ENCODE assay signal across 15 cellular contexts in the genomic region with DNA sequence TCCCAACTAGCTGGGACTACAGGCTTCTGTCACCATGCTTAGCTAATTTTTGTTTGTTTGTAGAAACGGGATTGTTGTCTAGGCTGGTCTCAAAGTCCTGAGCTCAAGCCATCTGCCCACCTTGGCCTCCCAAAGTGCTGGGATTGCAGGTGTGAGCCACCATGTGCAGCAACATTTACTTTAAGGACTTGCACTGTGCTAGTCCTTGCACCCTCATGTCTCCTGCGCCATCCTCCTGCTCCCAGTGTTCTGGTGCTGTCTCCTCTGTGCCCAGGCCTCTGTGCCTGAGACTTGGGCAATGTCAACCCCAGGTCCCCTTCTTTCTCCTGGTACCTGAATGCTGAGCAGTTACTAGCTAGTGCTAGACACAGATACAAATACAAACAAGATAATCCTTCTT. TPM values are rescaled to one million over a fixed set of nuclear protein-coding genes. Genes with fewer than 3 reads are reported as not detected.
DNase-seq lines count a peak whose midpoint lies in the region; ATAC-seq and TF ChIP-seq lines count a peak whose summit lies in the region.
"Had no signal": no experiment of that assay in that cellular context is flagged by ENCODE, and none has a peak within 500 bp of the region (broad histone marks: within the 10 kb centered on the region; RNA-seq: fewer than 3 reads in every experiment).

No MANE protein-coding gene starts in this region.

- no peaks in the 10 kb centered on the region for H3K27me3 Mint-ChIP-seq in activated CD4-positive, alpha-beta memory T cell treated with anti-CD3 and anti-CD28 coated beads for 36 hours
- peaks cover 13% of the 10 kb centered on the region for H3K27me3 Mint-ChIP-seq in activated CD4-positive, alpha-beta memory T cell treated with anti-CD3 and anti-CD28 coated beads, Interleukin-2, amount 10 ng/mL, durations not matched to agents 7 days and 5 days
- H3K27me3 Mint-ChIP-seq in central memory CD8-positive, alpha-beta T cell = no peaks in the 10 kb centered on the region

- POLR2A ChIA-PET in activated CD4-positive, alpha-beta memory T cell treated with anti-CD3 and anti-CD28 coated beads for 36 hours (lab: Charles Lee) = interaction anchor here (1.6 to 2.2 kb wide), 4 partner anchors 13 to 159 kb away, joined by 6 to 27 read pairs (median 23); a partner anchor contains a TSS
- POLR2A ChIA-PET in activated CD4-positive, alpha-beta memory T cell treated with anti-CD3 and anti-CD28 coated beads, Interleukin-2, amount 10 ng/mL, durations not matched to agents 7 days and 5 days (lab: Charles Lee) = interaction anchor here (1.4 to 5.1 kb wide), 6 partner anchors 13 to 917 kb away, joined by 4 to 51 read pairs (median 10); a partner anchor contains a TSS

- H3K27me3 ChIP-seq in Karpas-422 (ENCODE audit: low read length) = no peaks in the 10 kb centered on the region
- no peaks in the 10 kb centered on the region for H3K27me3 ChIP-seq in smooth muscle cell (ENCODE audit: low read depth)
- no peaks in the 10 kb centered on the region for H3K27me3 ChIP-seq in GM23248 (replicated peaks; ENCODE audit: insufficient read depth)

- no peak for TF ChIP-seq CTCF in smooth muscle cell (IDR thresholded peaks at IDR 0.05; ENCODE audit: borderline replicate concordance, insufficient read depth, poor library complexity, severe bottlenecking)

- H2AFZ ChIP-seq in Karpas-422 (ENCODE audit: low read length) (no peak overlapping the region), smooth muscle cell (ENCODE audit: low read depth) (no peak overlapping the region), GM23248 (no peak overlapping the region)

- intact Hi-C loops in activated CD4-positive, alpha-beta memory T cell treated with anti-CD3 and anti-CD28 coated beads for 36 hours (cut with micrococcal nuclease) = loop anchor here (2.0 kb wide), 1 partner anchor 33 kb away; no protein-coding TSS in a partner anchor

- H3K9me2 ChIP-seq in Karpas-422 (replicated peaks; ENCODE audit: insufficient read depth, low read length) (no peaks in the 10 kb centered on the region), GM23248 (ENCODE audit: insufficient read depth) (no peaks in the 10 kb centered on the region)

- H3F3A ChIP-seq in smooth muscle cell (ENCODE audit: low read depth) = no peaks in the 10 kb centered on the region
- no peaks in the 10 kb centered on the region for H3F3A ChIP-seq in GM23248 (ENCODE audit: insufficient read depth)

- peak overlapping the region; percentile 72 for H3K4me2 ChIP-seq in Karpas-422 (ENCODE audit: low read depth, low read length, poor library complexity, severe bottlenecking)
- H3K4me2 ChIP-seq in smooth muscle cell = no peak overlapping the region
- H3K4me2 ChIP-seq in GM23248 (ENCODE audit: unreplicated experiment) = no peak overlapping the region
- H3K4me2 ChIP-seq: A549 had no signal

- in situ Hi-C loops in GM23248 (cut with MboI) = no loop called here

- H3K79me2 ChIP-seq in Karpas-422 (ENCODE audit: low read length) (no peaks in the 10 kb centered on the region), smooth muscle cell (ENCODE audit: low read depth) (no peaks in the 10 kb centered on the region), GM23248 (ENCODE audit: insufficient read depth) (no peaks in the 10 kb centered on the region)

- H3K9ac ChIP-seq in Karpas-422 (ENCODE audit: low read length) (peak overlapping the region; percentile 83), smooth muscle cell (ENCODE audit: low read depth) (no peak overlapping the region), GM23248 (no peak overlapping the region)

- DNase-seq in activated CD4-positive, alpha-beta memory T cell treated with anti-CD3 and anti-CD28 coated beads for 36 hours = no peak
- no peak for DNase-seq in activated CD4-positive, alpha-beta memory T cell treated with anti-CD3 and anti-CD28 coated beads, Interleukin-2, amount 10 ng/mL, durations not matched to agents 7 days and 5 days
- DNase-seq in Karpas-422 = no peak
- DNase-seq in central memory CD8-positive, alpha-beta T cell (ENCODE audit: low spot score in 2 of 2) = no peak
- DNase-seq in smooth muscle cell (lab: John Stamatoyannopoulos, UW; ENCODE audit: unreplicated experiment) = no peak
- no peak for DNase-seq in GM23248
- DNase-seq in AG20443 (ENCODE audit: low spot score) = no peak
- DNase-seq in stimulated activated naive CD4-positive, alpha-beta T cell (lab: John Stamatoyannopoulos, UW) = no peak
- DNase-seq: activated gamma-delta T cell; CD8-positive, alpha-beta T cell; effector memory CD4-positive, alpha-beta T cell had no signal

- peaks cover 69% of the 10 kb centered on the region for H3K4me1 ChIP-seq in Karpas-422 (ENCODE audit: low read length)
- no peaks in the 10 kb centered on the region for H3K4me1 ChIP-seq in smooth muscle cell (ENCODE audit: low read depth)
- peaks cover 5% of the 10 kb centered on the region; the same call in 1 of the 2 replicates for H3K4me1 ChIP-seq in GM23248 (ENCODE audit: insufficient read depth)
- H3K4me1 ChIP-seq: prostate gland had no signal

- H4K20me1 ChIP-seq in Karpas-422 (ENCODE audit: insufficient read depth, low read depth, low read length) = no peaks in the 10 kb centered on the region
- no peaks in the 10 kb centered on the region for H4K20me1 ChIP-seq in smooth muscle cell (ENCODE audit: low read depth)
- no peaks in the 10 kb centered on the region for H4K20me1 ChIP-seq in GM23248 (ENCODE audit: insufficient read depth)

- CTCF ChIA-PET in activated CD4-positive, alpha-beta memory T cell treated with anti-CD3 and anti-CD28 coated beads for 36 hours (lab: Charles Lee) = interaction anchor here (0.7 to 3.9 kb wide), 7 partner anchors 13 to 148 kb away, joined by 3 to 63 read pairs (median 9); a partner anchor contains a TSS
- CTCF ChIA-PET in activated CD4-positive, alpha-beta memory T cell treated with anti-CD3 and anti-CD28 coated beads, Interleukin-2, amount 10 ng/mL, durations not matched to agents 7 days and 5 days (lab: Charles Lee) = interaction anchor here (0.7 to 5.9 kb wide), 6 partner anchors 11 to 149 kb away, joined by 3 to 79 read pairs (median 14); no protein-coding TSS in a partner anchor

- peak overlapping the region; percentile 84 for H3K27ac Mint-ChIP-seq in activated CD4-positive, alpha-beta memory T cell treated with anti-CD3 and anti-CD28 coated beads for 36 hours
- H3K27ac Mint-ChIP-seq in activated CD4-positive, alpha-beta memory T cell treated with anti-CD3 and anti-CD28 coated beads, Interleukin-2, amount 10 ng/mL, durations not matched to agents 7 days and 5 days = no peak overlapping the region
- peak overlapping the region; percentile 87 for H3K27ac Mint-ChIP-seq in central memory CD8-positive, alpha-beta T cell (ENCODE audit: low read depth)

- no peaks in the 10 kb centered on the region for H3K36me3 Mint-ChIP-seq in activated CD4-positive, alpha-beta memory T cell treated with anti-CD3 and anti-CD28 coated beads for 36 hours
- no peaks in the 10 kb centered on the region for H3K36me3 Mint-ChIP-seq in activated CD4-positive, alpha-beta memory T cell treated with anti-CD3 and anti-CD28 coated beads, Interleukin-2, amount 10 ng/mL, durations not matched to agents 7 days and 5 days (ENCODE audit: low read depth)
- peaks cover 2% of the 10 kb centered on the region for H3K36me3 Mint-ChIP-seq in central memory CD8-positive, alpha-beta T cell (ENCODE audit: insufficient read depth)
- H3K36me3 Mint-ChIP-seq: CD8-positive, alpha-beta T cell had no signal

- no peaks in the 10 kb centered on the region for H3K9me3 Mint-ChIP-seq in activated CD4-positive, alpha-beta memory T cell treated with anti-CD3 and anti-CD28 coated beads for 36 hours
- no peaks in the 10 kb centered on the region for H3K9me3 Mint-ChIP-seq in activated CD4-positive, alpha-beta memory T cell treated with anti-CD3 and anti-CD28 coated beads, Interleukin-2, amount 10 ng/mL, durations not matched to agents 7 days and 5 days
- no peaks in the 10 kb centered on the region for H3K9me3 Mint-ChIP-seq in central memory CD8-positive, alpha-beta T cell
- H3K9me3 Mint-ChIP-seq: CD8-positive, alpha-beta T cell had no signal

- H3K4me3 ChIP-seq in Karpas-422 (ENCODE audit: low read length) (peak overlapping the region; percentile 66; the same call in 1 of the 2 replicates), smooth muscle cell (no peak overlapping the region), GM23248 (no peak overlapping the region)
- H3K4me3 ChIP-seq: A549, prostate gland had no signal

- H3K27ac ChIP-seq in Karpas-422 (ENCODE audit: low read length) (peak overlapping the region; percentile 94), smooth muscle cell (ENCODE audit: low read depth) (peak overlapping the region; percentile 84), GM23248 (no peak overlapping the region)
- H3K27ac ChIP-seq: A549, prostate gland had no signal

- no peaks in the 10 kb centered on the region for H3K36me3 ChIP-seq in Karpas-422 (ENCODE audit: insufficient read depth, low read length)
- H3K36me3 ChIP-seq in smooth muscle cell (ENCODE audit: low read depth) = no peaks in the 10 kb centered on the region
- no peaks in the 10 kb centered on the region for H3K36me3 ChIP-seq in GM23248 (ENCODE audit: low read depth)
- H3K36me3 ChIP-seq: prostate gland had no signal

- no peak for ATAC-seq in central memory CD8-positive, alpha-beta T cell (replicated peaks; ENCODE audit: extremely low read depth, poor library complexity, severe bottlenecking)
- ATAC-seq: CD8-positive, alpha-beta T cell; left lobe of liver; Right ventricle myocardium inferior had no signal

- H3K9me3 ChIP-seq in Karpas-422 (ENCODE audit: low read length) (no peaks in the 10 kb centered on the region), smooth muscle cell (replicated peaks; ENCODE audit: low read depth) (no peaks in the 10 kb centered on the region), GM23248 (ENCODE audit: low read depth) (no peaks in the 10 kb centered on the region)
- H3K9me3 ChIP-seq: A549, prostate gland had no signal

- no peak overlapping the region for H3K4me3 Mint-ChIP-seq in activated CD4-positive, alpha-beta memory T cell treated with anti-CD3 and anti-CD28 coated beads for 36 hours
- no peak overlapping the region for H3K4me3 Mint-ChIP-seq in activated CD4-positive, alpha-beta memory T cell treated with anti-CD3 and anti-CD28 coated beads, Interleukin-2, amount 10 ng/mL, durations not matched to agents 7 days and 5 days
- peak overlapping the region; percentile 76 for H3K4me3 Mint-ChIP-seq in central memory CD8-positive, alpha-beta T cell

- H3K4me1 Mint-ChIP-seq in activated CD4-positive, alpha-beta memory T cell treated with anti-CD3 and anti-CD28 coated beads for 36 hours (ENCODE audit: low read depth) = peaks cover 24% of the 10 kb centered on the region
- H3K4me1 Mint-ChIP-seq in activated CD4-positive, alpha-beta memory T cell treated with anti-CD3 and anti-CD28 coated beads, Interleukin-2, amount 10 ng/mL, durations not matched to agents 7 days and 5 days = peaks cover 25% of the 10 kb centered on the region
- H3K4me1 Mint-ChIP-seq in central memory CD8-positive, alpha-beta T cell = peaks cover 26% of the 10 kb centered on the region

- WGBS in smooth muscle cell (ENCODE audit: low lambda C conversion rate) = 94% methylated on average over 2 of the region's 2 CpGs
- 68 to 77% methylated on average over 2 of the region's 2 CpGs for WGBS in GM23248 (ENCODE audit: low coverage in 1 of 2, low lambda C conversion rate in 2 of 2, missing lambda C conversion rate in 2 of 2), 2 experiments

RNA-seq across cellular contexts. Expression of a gene that starts 26.7 kb away (rescaled TPM):
- total RNA-seq in activated CD4-positive, alpha-beta memory T cell treated with anti-CD3 and anti-CD28 coated beads for 36 hours = 10 to 100 TPM; 47.8 to 52.4 TPM
- 10 to 100 TPM; 62.8 to 64.1 TPM for total RNA-seq in activated CD4-positive, alpha-beta memory T cell treated with anti-CD3 and anti-CD28 coated beads, Interleukin-2, amount 10 ng/mL, durations not matched to agents 7 days and 5 days
- total RNA-seq in Karpas-422 (2014; rRNA removed; shearing (Covaris generic); ENCODE audit: low replicate concordance) = 74.0 and 107 TPM in 2 replicates
- total RNA-seq in smooth muscle cell = 46.9 and 53.3 TPM in 2 replicates
- polyA plus RNA-seq in smooth muscle cell (20.8 and 25.3 TPM in 2 replicates), GM23248 (2016; fragmentation: Nextera tagmentation; extraction: Ambion mirVana) (11.8 and 13.1 TPM in 2 replicates)
- total RNA-seq in GM23248 (2014; rRNA removed; shearing (Covaris generic)) = 28.1 and 35.2 TPM in 2 replicates
